ENCODE assay signal across 32 cellular contexts in genomic region chr10:84994722-84995121, GRCh38.
"Had no signal": no experiment of that assay in that cellular context is flagged by ENCODE, and none has a peak within 500 bp of the region (broad histone marks: within the 10 kb centered on the region; RNA-seq: fewer than 3 reads in every experiment).

No MANE protein-coding gene starts in this region.

- H3K27ac ChIP-seq: adrenal gland, cardiac muscle cell, colonic mucosa, esophagus muscularis mucosa, foreskin keratinocyte, gastrocnemius medialis, heart left ventricle had no signal

- H3K4me1 ChIP-seq: adrenal gland, breast epithelium, colonic mucosa, esophagus muscularis mucosa, foreskin keratinocyte, gastrocnemius medialis, heart left ventricle had no signal

- H3K36me3 ChIP-seq: adrenal gland, breast epithelium, cardiac muscle cell, colonic mucosa, esophagus muscularis mucosa, gastrocnemius medialis, heart left ventricle had no signal

- ATAC-seq: activated CD4-positive, alpha-beta T cell treated with anti-CD3 and anti-CD28 coated beads for 36 hours; activated CD8-positive, alpha-beta memory T cell treated with anti-CD3 and anti-CD28 coated beads, Interleukin-2, amount 10 ng/mL, durations not matched to agents 7 days and 5 days; activated CD8-positive, alpha-beta T cell treated with anti-CD3 and anti-CD28 coated beads, Interleukin-2, amount 10 ng/mL, durations not matched to agents 7 days and 5 days; activated naive CD8-positive, alpha-beta T cell treated with anti-CD3 and anti-CD28 coated beads, Interleukin-2, amount 50 U/mL, for 24 hours; foreskin keratinocyte; gastrocnemius medialis; heart left ventricle; T-cell had no signal

- H3K9me3 ChIP-seq: adrenal gland, breast epithelium, colonic mucosa, esophagus muscularis mucosa, gastrocnemius medialis, heart left ventricle had no signal

- H3K4me3 ChIP-seq: adrenal gland, breast epithelium, cardiac muscle cell, colonic mucosa, esophagus muscularis mucosa, gastrocnemius medialis, heart left ventricle had no signal

- DNase-seq: activated CD4-positive, alpha-beta memory T cell treated with anti-CD3 and anti-CD28 coated beads for 36 hours; activated CD4-positive, alpha-beta T cell treated with anti-CD3 and anti-CD28 coated beads for 36 hours; activated CD4-positive, alpha-beta T cell treated with anti-CD3 and anti-CD28 coated beads, Interleukin-2, amount 10 ng/mL, durations not matched to agents 24 days and 14 days; activated CD4-positive, CD25-positive, alpha-beta regulatory T cell; activated CD4-positive, CD25-positive, alpha-beta regulatory T cell treated with anti-CD3 and anti-CD28 coated beads, Interleukin-2, amount 50 U/mL, for 72 hours; activated CD8-positive, alpha-beta memory T cell treated with anti-CD3 and anti-CD28 coated beads, Interleukin-2, amount 10 ng/mL, durations not matched to agents 7 days and 5 days; activated CD8-positive, alpha-beta memory T cell treated with anti-CD3 and anti-CD28 coated beads, Interleukin-2, amount 50 U/mL, for 4 hours; activated CD8-positive, alpha-beta T cell treated with anti-CD3 and anti-CD28 coated beads, Interleukin-2, amount 10 ng/mL, durations not matched to agents 7 days and 5 days; activated effector memory CD4-positive, alpha-beta T cell treated with anti-CD3 and anti-CD28 coated beads, Interleukin-2, amount 50 U/mL, for 16 hours; activated naive CD4-positive, alpha-beta T cell treated with anti-CD3 and anti-CD28 coated beads for 36 hours; activated naive CD8-positive, alpha-beta T cell treated with anti-CD3 and anti-CD28 coated beads for 36 hours; activated naive CD8-positive, alpha-beta T cell treated with anti-CD3 and anti-CD28 coated beads, Interleukin-2, amount 50 U/mL, for 24 hours; activated T-cell treated with anti-CD3 and anti-CD28 coated beads, Interleukin-2, amount 50 U/mL, for 1 hour; activated T-cell treated with anti-CD3 and anti-CD28 coated beads, Interleukin-2, amount 50 U/mL, for 48 hours; adrenal gland; amygdala; aorta; central memory CD4-positive, alpha-beta T cell; cerebellar nuclear complex; colonic mucosa; effector memory CD4-positive, alpha-beta T cell; endodermal cell; erythroblast; foreskin keratinocyte; gastrocnemius medialis; glutamatergic neuron; heart left ventricle; T-cell; T-helper 9 cell had no signal
